Comparison of ENCODE assay signal across 25 cellular contexts in genomic region chr5:75839547-75839946, GRCh38.
"Had no signal": no experiment of that assay in that cellular context is flagged by ENCODE, and none has a peak within 500 bp of the region (broad histone marks: within the 10 kb centered on the region; RNA-seq: fewer than 3 reads in every experiment).

No MANE protein-coding gene starts in this region.

- ATAC-seq: effector memory CD8-positive, alpha-beta T cell; esophagus mucosa; gastroesophageal sphincter; heart left ventricle; left cardiac atrium; left lung; left ventricle myocardium superior; lower lobe of right lung; mucosa of descending colon; naive thymus-derived CD8-positive, alpha-beta T cell had no signal

- H3K36me3 ChIP-seq: esophagus squamous epithelium, gastroesophageal sphincter, heart left ventricle, left lung, lower lobe of right lung had no signal

- H3K9me3 ChIP-seq: esophagus squamous epithelium, left lung, lower lobe of right lung, mucosa of descending colon had no signal

- H3K4me1 ChIP-seq: esophagus squamous epithelium, gastroesophageal sphincter, left lung, lower lobe of right lung had no signal

- DNase-seq: cortex of kidney; effector CD8-positive, alpha-beta T cell; effector memory CD8-positive, alpha-beta T cell; endodermal cell; erythroblast; esophagus squamous epithelium; foreskin fibroblast; foreskin melanocyte; heart left ventricle; hypothalamus; left cardiac atrium; left lung; left ventricle myocardium superior; lower lobe of right lung; mesenchymal stem cell; mucosa of descending colon; naive B cell; naive thymus-derived CD8-positive, alpha-beta T cell had no signal

- FAIRE-seq: endometrium, islet of Langerhans, keratinocyte had no signal

- H3K27ac ChIP-seq: epithelial cell of prostate, esophagus squamous epithelium, gastroesophageal sphincter, heart left ventricle, hepatocyte, left lung, lower lobe of right lung had no signal

- H3K27me3 ChIP-seq: esophagus squamous epithelium, gastroesophageal sphincter, heart left ventricle, hepatocyte, left lung had no signal

- H3K4me2 ChIP-seq: hepatocyte had no signal

- H2AFZ ChIP-seq: hepatocyte had no signal

- H3K79me2 ChIP-seq: hepatocyte had no signal

- H3K4me3 ChIP-seq: esophagus squamous epithelium, gastroesophageal sphincter, heart left ventricle, hepatocyte, left lung, lower lobe of right lung, mucosa of descending colon had no signal
